In genomic region chr17:73255671-73256181, GRCh38 we compare ENCODE assay signal across 1 cellular context.
TF ChIP-seq lines count a peak whose summit lies in the region.

No MANE protein-coding gene starts in this region.

TF ChIP-seq in K562, 482 proteins besides CTCF, POLR2A, EP300 and RAD21 (continued from another document and continues in another):
- TF ChIP-seq ZBTB5 (IDR thresholded peaks at IDR 0.05) (no peak), SFPQ (IDR thresholded peaks at IDR 0.05; ENCODE audit: low read depth, low read length) (no peak), ZBTB49 (CRISPR knock-in tag; IDR thresholded peaks at IDR 0.05; ENCODE audit: borderline replicate concordance) (no peak), ZBTB7A (IDR thresholded peaks at IDR 0.05; ENCODE audit: borderline replicate concordance, control insufficient read depth, low read depth, low read length) (peak; percentile 57), ZNF695 (CRISPR knock-in tag; IDR thresholded peaks at IDR 0.05) (no peak), CBX3 (IDR thresholded peaks at IDR 0.05; ENCODE audit: borderline replicate concordance in 1 of 2, low read length in 2 of 2) (no peak), ZNF324 (CRISPR knock-in tag; IDR thresholded peaks at IDR 0.05) (no peak), PYGO2 (tag; IDR thresholded peaks at IDR 0.05) (no peak), MCM7 (IDR thresholded peaks at IDR 0.05) (no peak), YY1 (IDR thresholded peaks at IDR 0.05; ENCODE audit: borderline replicate concordance in 1 of 3, control insufficient read depth in 1 of 3, extremely low read depth in 1 of 3, insufficient read depth in 3 of 3, insufficient read length in 1 of 3, insufficient replicate concordance in 2 of 3, low read depth in 1 of 3, low read length in 2 of 3) (no peak), HDGF (IDR thresholded peaks at IDR 0.05) (peak; percentile 88; the same call in 1 of the 2 replicates), NRF1 (conservative IDR thresholded peaks at IDR 0.05 in 1 of 2, IDR thresholded peaks at IDR 0.05 in 1 of 2) (no peak; a peak in 1 of 4 replicates), SMARCA5 (IDR thresholded peaks at IDR 0.05) (no peak), U2AF1 (optimal IDR thresholded peaks at IDR 0.05; ENCODE audit: low read depth, low read length) (no peak), CEBPZ (IDR thresholded peaks at IDR 0.05; ENCODE audit: borderline replicate concordance, low read depth, low read length) (no peak), BCL6 (CRISPR knock-in tag; IDR thresholded peaks at IDR 0.05) (no peak), STAT5A (IDR thresholded peaks at IDR 0.05; ENCODE audit: borderline replicate concordance, low read length) (no peak), CREM (IDR thresholded peaks at IDR 0.05; ENCODE audit: low read depth) (peak; percentile 62; the same call in 1 of the 2 replicates), PML (IDR thresholded peaks at IDR 0.05; ENCODE audit: low read length) (no peak), KDM2B (CRISPR knock-in tag; IDR thresholded peaks at IDR 0.05) (no peak), ZNF707 (CRISPR knock-in tag; conservative IDR thresholded peaks at IDR 0.05) (no peak), CEBPB (tag; IDR thresholded peaks at IDR 0.05) (no peak), ZNF780A (CRISPR knock-in tag; IDR thresholded peaks at IDR 0.05) (no peak), NCOA4 (IDR thresholded peaks at IDR 0.05; ENCODE audit: partially characterized antibody) (no peak), BCOR (IDR thresholded peaks at IDR 0.05) (no peak), ATF3 (IDR thresholded peaks at IDR 0.05) (peak; percentile 76), ATF3 (CRISPR knock-in tag; conservative IDR thresholded peaks at IDR 0.05) (no peak), MEF2A (IDR thresholded peaks at IDR 0.05; ENCODE audit: control insufficient read depth, low read depth, low read length) (no peak), TFAM (CRISPR knock-in tag; conservative IDR thresholded peaks at IDR 0.05) (no peak), TSHZ1 (CRISPR knock-in tag; IDR thresholded peaks at IDR 0.05) (no peak), SMAD1 (IDR thresholded peaks at IDR 0.05; ENCODE audit: low read depth, low read length, partially characterized antibody) (no peak), SAFB2 (IDR thresholded peaks at IDR 0.05; ENCODE audit: borderline replicate concordance, low read depth, low read length, severe bottlenecking) (no peak), TAL1 (IDR thresholded peaks at IDR 0.05) (no peak), ZMIZ1 (IDR thresholded peaks at IDR 0.05; ENCODE audit: low read depth in 2 of 2, low read length in 2 of 2) (no peak), AFF4 (CRISPR knock-in tag; IDR thresholded peaks at IDR 0.05) (no peak), ZNF583 (CRISPR knock-in tag; IDR thresholded peaks at IDR 0.05) (no peak), DLX4 (CRISPR knock-in tag; IDR thresholded peaks at IDR 0.05) (no peak), MAFF (IDR thresholded peaks at IDR 0.05; ENCODE audit: low read length) (no peak), NR1H2 (CRISPR knock-in tag; IDR thresholded peaks at IDR 0.05) (no peak)
